Comparison of ENCODE assay signal across 16 cellular contexts in the genomic region with DNA sequence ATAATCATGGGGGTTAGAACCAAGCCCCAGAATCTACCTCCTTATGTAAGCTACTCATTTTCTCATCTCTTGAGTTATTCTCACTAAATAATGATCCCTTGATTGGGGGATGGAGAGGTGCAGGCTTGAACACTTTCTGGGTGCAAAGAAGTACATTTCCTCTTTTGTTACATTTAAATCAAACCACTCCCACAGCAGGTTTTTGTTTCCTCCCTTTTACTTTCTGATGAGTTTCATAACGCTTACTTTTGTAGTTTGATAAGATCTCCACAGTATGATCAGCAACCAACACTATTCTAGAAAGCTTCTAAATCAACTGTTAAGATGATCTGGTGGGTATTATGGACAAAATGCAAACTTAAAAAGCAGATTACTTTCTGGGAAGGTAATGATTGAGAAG. TPM values are rescaled to one million over a fixed set of nuclear protein-coding genes. Genes with fewer than 3 reads are reported as not detected.
DNase-seq lines count a peak whose midpoint lies in the region; ATAC-seq and TF ChIP-seq lines count a peak whose summit lies in the region.
"Had no signal": no experiment of that assay in that cellular context is flagged by ENCODE, and none has a peak within 500 bp of the region (broad histone marks: within the 10 kb centered on the region; RNA-seq: fewer than 3 reads in every experiment).

No MANE protein-coding gene starts in this region.

- no peaks in the 10 kb centered on the region for H3K27me3 ChIP-seq in CD4-positive, CD25-positive, alpha-beta regulatory T cell (ENCODE audit: control insufficient read depth, insufficient read depth, low read length)
- H3K27me3 ChIP-seq in GM23248 (replicated peaks; ENCODE audit: insufficient read depth) = no peaks in the 10 kb centered on the region
- H3K27me3 ChIP-seq: BE2C, MG63, uterus had no signal

- DNase-seq in CD4-positive, CD25-positive, alpha-beta regulatory T cell = peak in 2 of 3 donors; percentile 71 to 83
- peak; percentile 25 to 51 (median 40) for DNase-seq in immature natural killer cell
- no peak for DNase-seq in GM23248
- no peak for DNase-seq in effector CD8-positive, alpha-beta T cell (lab: John Stamatoyannopoulos, UW)
- DNase-seq: activated CD4-positive, alpha-beta T cell treated with anti-CD3 and anti-CD28 coated beads for 4 hours; BE2C; erythroblast; left cardiac atrium; MG63; NCI-H2227 treated with DMSO at 0.1 percent for 48 hours; SW 1271; uterus had no signal

- H3K4me1 Mint-ChIP-seq in CD4-positive, CD25-positive, alpha-beta regulatory T cell = peaks cover 22 to 85% (median 40%) of the 10 kb centered on the region in 4 donors
- H3K4me1 Mint-ChIP-seq in T-helper 1 cell treated with Interleukin-12 subunit alpha and Interleukin-12 subunit beta and Interleukin-4 antibody, amounts not matched to agents 30 μg/mL and 1 μg/mL, for 36 hours (ENCODE audit: low read depth) = peaks cover 44% of the 10 kb centered on the region
- peaks cover 55 to 56% of the 10 kb centered on the region in 2 donors for H3K4me1 Mint-ChIP-seq in immature natural killer cell

- no peak for TF ChIP-seq POLR2A in GM18505 (IDR thresholded peaks at IDR 0.05; ENCODE audit: borderline replicate concordance, extremely low read depth, insufficient read depth, insufficient read length)

- no peaks in the 10 kb centered on the region for H3K9me2 ChIP-seq in GM23248 (ENCODE audit: insufficient read depth)

- peak; percentile 77 to 81 for ATAC-seq in CD4-positive, CD25-positive, alpha-beta regulatory T cell (ENCODE audit: low read depth in 2 of 2)
- ATAC-seq in GM18505 (IDR thresholded peaks at IDR 0.05; ENCODE audit: unreplicated experiment) (peak; percentile 50), HG02938 (IDR thresholded peaks at IDR 0.05; ENCODE audit: unreplicated experiment) (no peak), HG02981 (IDR thresholded peaks at IDR 0.05; ENCODE audit: unreplicated experiment) (no peak)
- ATAC-seq: left cardiac atrium had no signal

- H3K4me3 Mint-ChIP-seq in CD4-positive, CD25-positive, alpha-beta regulatory T cell = peak overlapping the region; percentile 29 to 76 (median 62)
- peak overlapping the region; percentile 68 for H3K4me3 Mint-ChIP-seq in T-helper 1 cell treated with Interleukin-12 subunit alpha and Interleukin-12 subunit beta and Interleukin-4 antibody, amounts not matched to agents 30 μg/mL and 1 μg/mL, for 36 hours
- H3K4me3 Mint-ChIP-seq in immature natural killer cell = peak overlapping the region; percentile 40 to 75 (median 69)

- no peaks in the 10 kb centered on the region for H3K36me3 ChIP-seq in CD4-positive, CD25-positive, alpha-beta regulatory T cell (ENCODE audit: control insufficient read depth, insufficient read depth, low read length)
- no peaks in the 10 kb centered on the region for H3K36me3 ChIP-seq in GM23248 (ENCODE audit: low read depth)
- H3K36me3 ChIP-seq: BE2C, MG63, uterus had no signal

- peaks cover 5% of the 10 kb centered on the region for H3K27me3 Mint-ChIP-seq in CD4-positive, CD25-positive, alpha-beta regulatory T cell
- H3K27me3 Mint-ChIP-seq in T-helper 1 cell treated with Interleukin-12 subunit alpha and Interleukin-12 subunit beta and Interleukin-4 antibody, amounts not matched to agents 30 μg/mL and 1 μg/mL, for 36 hours (ENCODE audit: low read depth) = no peaks in the 10 kb centered on the region
- H3K27me3 Mint-ChIP-seq in immature natural killer cell (ENCODE audit: low read depth in 3 of 3) = peaks cover 0 to 4% (median 3%) of the 10 kb centered on the region in 3 donors

- H3K36me3 Mint-ChIP-seq in CD4-positive, CD25-positive, alpha-beta regulatory T cell = peaks cover 18% of the 10 kb centered on the region
- H3K36me3 Mint-ChIP-seq in T-helper 1 cell treated with Interleukin-12 subunit alpha and Interleukin-12 subunit beta and Interleukin-4 antibody, amounts not matched to agents 30 μg/mL and 1 μg/mL, for 36 hours (ENCODE audit: low read depth) = peaks cover 37% of the 10 kb centered on the region
- peaks cover 0 to 20% (median 11%) of the 10 kb centered on the region in 3 donors for H3K36me3 Mint-ChIP-seq in immature natural killer cell

- H3K27ac ChIP-seq in CD4-positive, CD25-positive, alpha-beta regulatory T cell (ENCODE audit: insufficient read depth, low read length, poor library complexity, severe bottlenecking) = peak overlapping the region; percentile 80
- H3K27ac ChIP-seq in GM23248 = no peak overlapping the region
- H3K27ac ChIP-seq: uterus had no signal

- in situ Hi-C loops in GM23248 (cut with MboI) = loop anchor here (10.0 kb wide), 1 partner anchor 221 kb away; no protein-coding TSS in a partner anchor

- H3K79me2 ChIP-seq in GM23248 (ENCODE audit: insufficient read depth) = no peaks in the 10 kb centered on the region

- H4K20me1 ChIP-seq in GM23248 (ENCODE audit: insufficient read depth) = no peaks in the 10 kb centered on the region

- no peak overlapping the region for H3K9ac ChIP-seq in GM23248

- WGBS in GM23248 (ENCODE audit: low coverage in 1 of 2, low lambda C conversion rate in 2 of 2, missing lambda C conversion rate in 2 of 2), 2 experiments = 62 to 81% methylated on average over 1 of the region's 1 CpG

- peaks cover 0 to 2% (median 0%) of the 10 kb centered on the region in 7 donors for H3K9me3 Mint-ChIP-seq in CD4-positive, CD25-positive, alpha-beta regulatory T cell
- H3K9me3 Mint-ChIP-seq in T-helper 1 cell treated with Interleukin-12 subunit alpha and Interleukin-12 subunit beta and Interleukin-4 antibody, amounts not matched to agents 30 μg/mL and 1 μg/mL, for 36 hours = no peaks in the 10 kb centered on the region
- H3K9me3 Mint-ChIP-seq in immature natural killer cell = no peaks in the 10 kb centered on the region

- H3K4me3 ChIP-seq in CD4-positive, CD25-positive, alpha-beta regulatory T cell (ENCODE audit: low read depth, low read length) = peak overlapping the region; percentile 69
- no peak overlapping the region for H3K4me3 ChIP-seq in GM23248
- H3K4me3 ChIP-seq: MG63, uterus had no signal

- H3K4me2 ChIP-seq in GM23248 (ENCODE audit: unreplicated experiment) = no peak overlapping the region

- peak overlapping the region; percentile 89 to 91 (median 90) for H3K27ac Mint-ChIP-seq in CD4-positive, CD25-positive, alpha-beta regulatory T cell
- peak overlapping the region; percentile 80 for H3K27ac Mint-ChIP-seq in T-helper 1 cell treated with Interleukin-12 subunit alpha and Interleukin-12 subunit beta and Interleukin-4 antibody, amounts not matched to agents 30 μg/mL and 1 μg/mL, for 36 hours
- H3K27ac Mint-ChIP-seq in immature natural killer cell = peak overlapping the region; percentile 86 to 95 (median 92)

- H3F3A ChIP-seq in GM23248 (ENCODE audit: insufficient read depth) = no peaks in the 10 kb centered on the region

- H2AFZ ChIP-seq in GM23248 = no peak overlapping the region

- H3K9me3 ChIP-seq in CD4-positive, CD25-positive, alpha-beta regulatory T cell (ENCODE audit: control insufficient read depth in 2 of 2, low read length in 2 of 2) = no peaks in the 10 kb centered on the region
- no peaks in the 10 kb centered on the region for H3K9me3 ChIP-seq in GM23248 (ENCODE audit: low read depth)
- H3K9me3 ChIP-seq: BE2C, MG63, uterus had no signal

- peaks cover 23% of the 10 kb centered on the region for H3K4me1 ChIP-seq in CD4-positive, CD25-positive, alpha-beta regulatory T cell (ENCODE audit: control insufficient read depth, insufficient read depth, low read length, poor library complexity, severe bottlenecking)
- H3K4me1 ChIP-seq in GM23248 (ENCODE audit: insufficient read depth) = no peaks in the 10 kb centered on the region
- H3K4me1 ChIP-seq: uterus had no signal

RNA-seq across cellular contexts. Expression of gene VCPKMT, which starts 20.5 kb away (rescaled TPM):
- 30.0 TPM for total RNA-seq in CD4-positive, CD25-positive, alpha-beta regulatory T cell
- polyA plus RNA-seq in CD4-positive, CD25-positive, alpha-beta regulatory T cell = 10 to 100 TPM in 3 of 4 donors, 1 to 10 TPM in 1; 10.0 to 13.6 (median 12.0) TPM
- 10 to 100 TPM in 2 of 3 donors, 1 to 10 TPM in 1; 7.8 to 19.2 (median 14.4) TPM for polyA plus RNA-seq in immature natural killer cell
- 7.5 and 8.2 TPM in 2 replicates for total RNA-seq in GM23248 (2014; rRNA removed; shearing (Covaris generic))
- polyA plus RNA-seq in GM23248 (2016; fragmentation: Nextera tagmentation; extraction: Ambion mirVana) = 7.7 and 9.4 TPM in 2 replicates

Comparison
In these comparisons a context has a peak if more than half of its experiments do, and no peak if none do; other contexts are left out.
1. ATAC-seq: peak in CD4-positive, CD25-positive, alpha-beta regulatory T cell (2 of 2) and GM18505 (single experiment); none in HG02938 (single experiment) and HG02981 (single experiment).
2. DNase-seq: peak in CD4-positive, CD25-positive, alpha-beta regulatory T cell (2 of 3) and immature natural killer cell (3 of 3); none in GM23248 (single experiment) and effector CD8-positive, alpha-beta T cell (single experiment).
3. Peak in every context shown above with its lines, with median percentiles within 50 percentile points of each other: H3K27ac Mint-ChIP-seq and H3K4me3 Mint-ChIP-seq.